8 cellular contexts compared by ENCODE assay signal in genomic region chr1:68049941-68050878, GRCh38. TPM values are rescaled to one million over a fixed set of nuclear protein-coding genes. Genes with fewer than 3 reads are reported as not detected.
DNase-seq lines count a peak whose midpoint lies in the region; ATAC-seq, FAIRE-seq and TF ChIP-seq lines count a peak whose summit lies in the region.

TSS of gene DIRAS3 (minus strand) at chr1:68050627. CDS start at chr1:68047297, 3,330 bp downstream.

- no peaks in the 10 kb centered on the region for H3K9me3 ChIP-seq in A549

- CTCF ChIA-PET in A549 (lab: Yijun Ruan, JAX): interaction anchor here (0.7 to 1.3 kb wide), 3 partner anchors 10 to 261 kb away, joined by 3 to 5 read pairs (median 3); no protein-coding TSS in a partner anchor

- FAIRE-seq in A549 (lab: Jason Lieb, UNC): no peak

- H3K4me1 ChIP-seq in A549: no peaks in the 10 kb centered on the region

- peak within 1 kb of the TSS; percentile 7 to 61; a peak in 4 of 6 replicates for H3K27ac ChIP-seq in A549

- DNase-seq in A549 (ENCODE audit: low read depth in 1 of 2, low spot score in 1 of 2): peak; percentile 6 to 21
- DNase-seq in NCI-H748 treated with DMSO at 0.1 percent for 48 hours (lab: John Stamatoyannopoulos, UW): peak; percentile 33
- DNase-seq in myocyte (ENCODE audit: low read depth): peak; percentile 57
- DNase-seq in H4 (ENCODE audit: low spot score): no peak
- DNase-seq in DMS79 treated with DMSO at 0.1 percent for 48 hours (lab: John Stamatoyannopoulos, UW): no peak

- peak; percentile 62 to 70; a peak in 5 of 6 replicates for ATAC-seq in A549
- peak; percentile 50 for ATAC-seq in esophagus mucosa
- ATAC-seq in HG03139 (IDR thresholded peaks at IDR 0.05; ENCODE audit: unreplicated experiment): no peak
- no peak for ATAC-seq in HG03442 (IDR thresholded peaks at IDR 0.05; ENCODE audit: unreplicated experiment)

- WGBS in A549 (ENCODE audit: missing lambda C conversion rate): 24% methylated on average over 37 of the region's 45 CpGs

- no peak for TF ChIP-seq EP300 in A549 (IDR thresholded peaks at IDR 0.05)

- no peak for TF ChIP-seq POLR2A in A549 (IDR thresholded peaks at IDR 0.05; ENCODE audit: low read length)

- POLR2A ChIA-PET in A549 (lab: Yijun Ruan, JAX): no interaction called here

- no peak for TF ChIP-seq CTCF in A549 (IDR thresholded peaks at IDR 0.05)

- peak within 1 kb of the TSS; percentile 78 for H3K4me2 ChIP-seq in A549

- peak within 1 kb of the TSS; percentile 48 for H3K4me3 ChIP-seq in A549

- no peak for TF ChIP-seq RAD21 in A549 (conservative IDR thresholded peaks at IDR 0.05 in 1 of 2, IDR thresholded peaks at IDR 0.05 in 1 of 2)

TF ChIP-seq in A549, 52 proteins besides CTCF, POLR2A, EP300 and RAD21:
- no peak for TF ChIP-seq MAX (IDR thresholded peaks at IDR 0.05)
- TF ChIP-seq RNF2 (IDR thresholded peaks at IDR 0.05; ENCODE audit: borderline replicate concordance, low read depth): no peak
- TF ChIP-seq CEBPB (IDR thresholded peaks at IDR 0.05): peak; percentile 80 to 83; a peak in 3 of 4 replicates
- no peak for TF ChIP-seq MYC (IDR thresholded peaks at IDR 0.05; ENCODE audit: borderline replicate concordance, low read length)

RNA-seq across cellular contexts. Expression of gene DIRAS3, which starts in this region (rescaled TPM):
- polyA plus RNA-seq in A549 (2011; rRNA removed): 3.3 and 3.6 TPM in 2 replicates
- 2.1 and 2.3 TPM in 2 replicates for polyA plus RNA-seq in A549 (2012; cell fraction: cytosol; rRNA removed)
- polyA plus RNA-seq in A549 (2012; cell fraction: nucleus; rRNA removed): 1.9 TPM in 2 replicates
- polyA plus RNA-seq in A549 (2017; fragmentation: RNase III; extraction: RNeasy Plus Mini Kit Qiagen cat#74134 plus additional on column Dnase treatment): 1.4 to 2.0 TPM (median 1.8 TPM) in 3 replicates
- polyA minus RNA-seq in A549 (2011; rRNA and poly(A)+ RNA removed): 2.5 and 2.7 TPM in 2 replicates
- 2.2 TPM for total RNA-seq in esophagus mucosa
- 5.7 and 6.3 TPM in 2 replicates for total RNA-seq in myocyte
- 5.3 TPM for polyA plus RNA-seq in myocyte (2012)
- total RNA-seq in H4 (2014; rRNA removed; shearing (Covaris generic)): 0.06 and 1.5 TPM in 2 replicates

Comparison
In these comparisons a context has a peak if more than half of its experiments do, and no peak if none do; other contexts are left out.
1. ATAC-seq: peak in A549 (2 of 2) and esophagus mucosa (single experiment); none in HG03139 (single experiment) and HG03442 (single experiment).
2. DNase-seq: peak in A549 (2 of 2), NCI-H748 treated with DMSO at 0.1 percent for 48 hours (single experiment) and myocyte (single experiment); none in H4 (single experiment) and DMS79 treated with DMSO at 0.1 percent for 48 hours (single experiment).